Comparison of ENCODE assay signal across 13 cellular contexts in the genomic region with DNA sequence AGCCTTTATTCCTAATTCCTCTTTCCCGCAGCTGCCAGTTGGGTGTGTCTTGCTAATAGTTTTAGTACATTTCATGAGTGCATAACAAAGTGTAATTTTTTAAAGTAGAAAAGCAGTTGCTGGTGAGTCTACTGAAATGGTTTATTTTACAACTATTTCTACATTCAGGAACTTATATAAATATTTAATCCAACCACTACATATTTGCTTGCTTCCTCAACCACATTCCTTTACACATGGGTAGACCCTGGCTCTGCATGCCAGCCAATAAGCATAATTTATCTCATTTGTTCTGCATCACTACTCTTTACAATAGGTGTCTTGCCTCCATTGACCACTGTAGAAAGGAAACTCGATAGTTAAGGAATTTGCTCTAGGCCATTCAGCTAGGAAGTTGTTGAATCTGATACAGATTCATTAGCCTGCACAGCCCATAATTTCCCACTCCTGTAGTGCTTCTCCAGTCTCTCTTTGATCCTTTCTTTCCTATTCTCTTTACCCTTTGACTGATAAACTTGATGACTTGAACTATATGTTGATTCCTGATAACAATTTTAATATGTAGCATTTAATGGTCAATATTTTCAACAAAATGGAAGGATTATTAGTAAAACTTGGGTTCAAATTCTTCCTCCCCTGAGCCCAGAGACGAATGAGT.
DNase-seq lines count a peak whose midpoint lies in the region; ATAC-seq, FAIRE-seq and TF ChIP-seq lines count a peak whose summit lies in the region.
"Had no signal": no experiment of that assay in that cellular context is flagged by ENCODE, and none has a peak within 500 bp of the region (broad histone marks: within the 10 kb centered on the region; RNA-seq: fewer than 3 reads in every experiment).

No MANE protein-coding gene starts in this region.

- peak overlapping the region; percentile 0; the same call in 2 of the 3 replicates for H3K4me2 ChIP-seq in A549

- TF ChIP-seq EP300 in A549 (IDR thresholded peaks at IDR 0.05) = peak in 1 of 2 experiments; percentile 46; a peak in 1 of 5 replicates

- ATAC-seq in A549 (peak in 1 of 2 experiments; percentile 61; a peak in 3 of 6 replicates), GM19328 (IDR thresholded peaks at IDR 0.05; ENCODE audit: unreplicated experiment) (no peak)
- ATAC-seq: gastrocnemius medialis, left lung had no signal

- DNase-seq in A549 (ENCODE audit: low read depth in 1 of 2, low spot score in 1 of 2) (peak in 1 of 2 experiments; percentile 48), HK-2 (ENCODE audit: unreplicated experiment) (peak; percentile 41), SW480 (ENCODE audit: low spot score) (peak; percentile 77), foreskin melanocyte (peak; percentile 32), SIG-M5 treated with dmso at 0.1 percent for 504 hours (lab: John Stamatoyannopoulos, UW; ENCODE audit: unreplicated experiment) (no peak)
- no peak for DNase-seq in activated CD4-positive, alpha-beta T cell treated with anti-CD3 and anti-CD28 coated beads, Interleukin-2, amount 50 U/mL, for 4 hours
- DNase-seq in stimulated activated CD4-positive, alpha-beta T cell treated with anti-CD3 and anti-CD28 coated beads, Interleukin-2, amount 100 ng/mL, for 48 hours = no peak
- DNase-seq: activated CD4-positive, CD25-positive, alpha-beta regulatory T cell; gastrocnemius medialis; left lung; NCI-H2107 had no signal

- no peak for TF ChIP-seq RAD21 in A549 (conservative IDR thresholded peaks at IDR 0.05 in 1 of 2, IDR thresholded peaks at IDR 0.05 in 1 of 2)

- peak; percentile 74 for FAIRE-seq in A549 (lab: Jason Lieb, UNC)
- FAIRE-seq: G401.6 had no signal

- H3K4me1 ChIP-seq in A549 = peaks cover 10% of the 10 kb centered on the region; the same call in 2 of the 3 replicates
- H3K4me1 ChIP-seq: gastrocnemius medialis, left lung had no signal

- CTCF ChIA-PET in A549 (lab: Yijun Ruan, JAX) = interaction anchor here (1.3 to 1.5 kb wide), 2 partner anchors 9 to 527 kb away, joined by 3 to 5 read pairs; no protein-coding TSS in a partner anchor

- POLR2A ChIA-PET in A549 (lab: Yijun Ruan, JAX) = no interaction called here

- 30% methylated on average over 3 of the region's 3 CpGs for WGBS in A549 (ENCODE audit: missing lambda C conversion rate)

- H3K9me3 ChIP-seq in A549 = peaks cover 16% of the 10 kb centered on the region; the same call in 2 of the 3 replicates
- H3K9me3 ChIP-seq: gastrocnemius medialis had no signal

- TF ChIP-seq CTCF in A549 (IDR thresholded peaks at IDR 0.05) = no peak

- no peak overlapping the region for H3K4me3 ChIP-seq in A549
- H3K4me3 ChIP-seq: gastrocnemius medialis, left lung had no signal

- TF ChIP-seq POLR2A in A549 (IDR thresholded peaks at IDR 0.05; ENCODE audit: low read length) = no peak

- H3K27ac ChIP-seq in A549 = peak overlapping the region; percentile 21 to 78; a peak in 4 of 6 replicates
- H3K27ac ChIP-seq: gastrocnemius medialis, left lung had no signal

TF ChIP-seq in A549, 52 proteins besides CTCF, POLR2A, EP300 and RAD21:
- TF ChIP-seq CHD4 (IDR thresholded peaks at IDR 0.05; ENCODE audit: borderline replicate concordance) = no peak
- TF ChIP-seq HOXB5 (CRISPR knock-in tag; IDR thresholded peaks at IDR 0.05) = no peak
- TF ChIP-seq ZFP36 (IDR thresholded peaks at IDR 0.05; ENCODE audit: borderline replicate concordance, partially characterized antibody) = no peak
- no peak for TF ChIP-seq RNF2 (IDR thresholded peaks at IDR 0.05; ENCODE audit: borderline replicate concordance, low read depth)
- no peak for TF ChIP-seq POLR2AphosphoS2 (conservative IDR thresholded peaks at IDR 0.05; ENCODE audit: low read length)
- TF ChIP-seq HDAC2 (IDR thresholded peaks at IDR 0.05) = no peak
- no peak for TF ChIP-seq ZSCAN20 (CRISPR knock-in tag; IDR thresholded peaks at IDR 0.05)
- TF ChIP-seq, protein P1, sequence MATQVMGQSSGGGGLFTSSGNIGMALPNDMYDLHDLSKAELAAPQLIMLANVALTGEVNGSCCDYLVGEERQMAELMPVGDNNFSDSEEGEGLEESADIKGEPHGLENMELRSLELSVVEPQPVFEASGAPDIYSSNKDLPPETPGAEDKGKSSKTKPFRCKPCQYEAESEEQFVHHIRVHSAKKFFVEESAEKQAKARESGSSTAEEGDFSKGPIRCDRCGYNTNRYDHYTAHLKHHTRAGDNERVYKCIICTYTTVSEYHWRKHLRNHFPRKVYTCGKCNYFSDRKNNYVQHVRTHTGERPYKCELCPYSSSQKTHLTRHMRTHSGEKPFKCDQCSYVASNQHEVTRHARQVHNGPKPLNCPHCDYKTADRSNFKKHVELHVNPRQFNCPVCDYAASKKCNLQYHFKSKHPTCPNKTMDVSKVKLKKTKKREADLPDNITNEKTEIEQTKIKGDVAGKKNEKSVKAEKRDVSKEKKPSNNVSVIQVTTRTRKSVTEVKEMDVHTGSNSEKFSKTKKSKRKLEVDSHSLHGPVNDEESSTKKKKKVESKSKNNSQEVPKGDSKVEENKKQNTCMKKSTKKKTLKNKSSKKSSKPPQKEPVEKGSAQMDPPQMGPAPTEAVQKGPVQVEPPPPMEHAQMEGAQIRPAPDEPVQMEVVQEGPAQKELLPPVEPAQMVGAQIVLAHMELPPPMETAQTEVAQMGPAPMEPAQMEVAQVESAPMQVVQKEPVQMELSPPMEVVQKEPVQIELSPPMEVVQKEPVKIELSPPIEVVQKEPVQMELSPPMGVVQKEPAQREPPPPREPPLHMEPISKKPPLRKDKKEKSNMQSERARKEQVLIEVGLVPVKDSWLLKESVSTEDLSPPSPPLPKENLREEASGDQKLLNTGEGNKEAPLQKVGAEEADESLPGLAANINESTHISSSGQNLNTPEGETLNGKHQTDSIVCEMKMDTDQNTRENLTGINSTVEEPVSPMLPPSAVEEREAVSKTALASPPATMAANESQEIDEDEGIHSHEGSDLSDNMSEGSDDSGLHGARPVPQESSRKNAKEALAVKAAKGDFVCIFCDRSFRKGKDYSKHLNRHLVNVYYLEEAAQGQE (IDR thresholded peaks at IDR 0.05) = no peak
- TF ChIP-seq, protein P2, sequence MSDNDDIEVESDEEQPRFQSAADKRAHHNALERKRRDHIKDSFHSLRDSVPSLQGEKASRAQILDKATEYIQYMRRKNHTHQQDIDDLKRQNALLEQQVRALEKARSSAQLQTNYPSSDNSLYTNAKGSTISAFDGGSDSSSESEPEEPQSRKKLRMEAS (IDR thresholded peaks at IDR 0.05) = no peak
- no peak for TF ChIP-seq CEBPB (IDR thresholded peaks at IDR 0.05)
- TF ChIP-seq, protein P3, sequence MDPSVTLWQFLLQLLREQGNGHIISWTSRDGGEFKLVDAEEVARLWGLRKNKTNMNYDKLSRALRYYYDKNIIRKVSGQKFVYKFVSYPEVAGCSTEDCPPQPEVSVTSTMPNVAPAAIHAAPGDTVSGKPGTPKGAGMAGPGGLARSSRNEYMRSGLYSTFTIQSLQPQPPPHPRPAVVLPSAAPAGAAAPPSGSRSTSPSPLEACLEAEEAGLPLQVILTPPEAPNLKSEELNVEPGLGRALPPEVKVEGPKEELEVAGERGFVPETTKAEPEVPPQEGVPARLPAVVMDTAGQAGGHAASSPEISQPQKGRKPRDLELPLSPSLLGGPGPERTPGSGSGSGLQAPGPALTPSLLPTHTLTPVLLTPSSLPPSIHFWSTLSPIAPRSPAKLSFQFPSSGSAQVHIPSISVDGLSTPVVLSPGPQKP (IDR thresholded peaks at IDR 0.05; ENCODE audit: low read depth, low read length) = no peak
- TF ChIP-seq, protein P4, sequence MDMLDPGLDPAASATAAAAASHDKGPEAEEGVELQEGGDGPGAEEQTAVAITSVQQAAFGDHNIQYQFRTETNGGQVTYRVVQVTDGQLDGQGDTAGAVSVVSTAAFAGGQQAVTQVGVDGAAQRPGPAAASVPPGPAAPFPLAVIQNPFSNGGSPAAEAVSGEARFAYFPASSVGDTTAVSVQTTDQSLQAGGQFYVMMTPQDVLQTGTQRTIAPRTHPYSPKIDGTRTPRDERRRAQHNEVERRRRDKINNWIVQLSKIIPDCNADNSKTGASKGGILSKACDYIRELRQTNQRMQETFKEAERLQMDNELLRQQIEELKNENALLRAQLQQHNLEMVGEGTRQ (IDR thresholded peaks at IDR 0.05) = no peak
- no peak for TF ChIP-seq CHD2 (IDR thresholded peaks at IDR 0.05; ENCODE audit: low read length, partially characterized antibody)
- no peak for TF ChIP-seq SREBF2 (IDR thresholded peaks at IDR 0.05)

Comparison
In these comparisons a context has a peak if more than half of its experiments do, and no peak if none do; other contexts are left out.
1. DNase-seq: peak in HK-2 (single experiment), SW480 (single experiment) and foreskin melanocyte (single experiment); none in activated CD4-positive, alpha-beta T cell treated with anti-CD3 and anti-CD28 coated beads, Interleukin-2, amount 50 U/mL, for 4 hours (0 of 2), stimulated activated CD4-positive, alpha-beta T cell treated with anti-CD3 and anti-CD28 coated beads, Interleukin-2, amount 100 ng/mL, for 48 hours (0 of 2) and SIG-M5 treated with dmso at 0.1 percent for 504 hours (single experiment).